In the genomic region with DNA sequence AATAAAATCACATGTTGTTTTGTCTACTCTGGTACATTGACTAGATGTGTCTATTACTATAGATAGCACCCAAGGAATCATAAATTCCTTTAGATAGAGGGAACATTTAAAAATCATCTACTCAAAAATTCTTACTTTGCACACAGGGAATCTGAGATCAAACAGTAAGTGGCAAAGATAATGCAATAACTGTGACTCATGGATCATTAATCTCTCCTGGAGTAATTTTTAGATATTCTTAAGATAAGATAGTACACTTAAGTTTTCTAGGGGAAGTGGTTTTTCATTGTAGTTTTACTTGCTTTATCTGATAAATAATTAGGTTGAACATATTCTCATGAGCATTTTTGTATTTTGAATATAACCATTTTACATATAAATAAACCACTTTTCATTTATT, we compare ENCODE assay signal across 17 cellular contexts.
DNase-seq lines count a peak whose midpoint lies in the region; ATAC-seq and TF ChIP-seq lines count a peak whose summit lies in the region.
"Had no signal": no experiment of that assay in that cellular context is flagged by ENCODE, and none has a peak within 500 bp of the region (broad histone marks: within the 10 kb centered on the region; RNA-seq: fewer than 3 reads in every experiment).

No MANE protein-coding gene starts in this region.

- H3K27me3 Mint-ChIP-seq in activated CD4-positive, alpha-beta memory T cell treated with anti-CD3 and anti-CD28 coated beads, Interleukin-2, amount 10 ng/mL, durations not matched to agents 7 days and 5 days, result no peaks in the 10 kb centered on the region
- H3K27me3 Mint-ChIP-seq: CD4-positive, alpha-beta T cell had no signal

- no peak overlapping the region for H3K27ac ChIP-seq in PC-3 (ENCODE audit: low read length)
- H3K27ac ChIP-seq: BLaER1 treated with 17β-estradiol and CSF1 and Interleukin-3, amounts not matched to agents 10 nM and 100 nM had no signal

- intact Hi-C loops in PC-3 (cut with micrococcal nuclease) (no loop called here), left cardiac atrium (cut with DNase I) (no loop called here)

- H3K4me1 ChIP-seq in PC-3 (ENCODE audit: insufficient read depth, low read length), result no peaks in the 10 kb centered on the region
- H3K4me1 ChIP-seq: BLaER1 treated with 17β-estradiol and CSF1 and Interleukin-3, amounts not matched to agents 10 nM and 100 nM had no signal

- H3K4me3 ChIP-seq in PC-3 (ENCODE audit: low read length), result no peak overlapping the region
- no peak overlapping the region for H3K4me3 ChIP-seq in choroid plexus epithelial cell (ENCODE audit: low read depth, low read length)
- H3K4me3 ChIP-seq: BLaER1 treated with 17β-estradiol and CSF1 and Interleukin-3, amounts not matched to agents 10 nM and 100 nM; GM12878; GM23338 had no signal

- no peaks in the 10 kb centered on the region for H3K36me3 Mint-ChIP-seq in activated CD4-positive, alpha-beta memory T cell treated with anti-CD3 and anti-CD28 coated beads, Interleukin-2, amount 10 ng/mL, durations not matched to agents 7 days and 5 days (ENCODE audit: low read depth)

- TF ChIP-seq CTCF in PC-3 (conservative IDR thresholded peaks at IDR 0.05; ENCODE audit: low read depth, low read length) (no peak), choroid plexus epithelial cell (conservative IDR thresholded peaks at IDR 0.05; ENCODE audit: low read depth, low read length) (no peak)

- no peaks in the 10 kb centered on the region for H3K79me2 ChIP-seq in PC-3 (ENCODE audit: low read length)

- no TSS peak for BruUV-seq in PC-3 (replicated peaks; lab: Mats Ljungman, UMichigan)

- H3K9me2 ChIP-seq in PC-3 (replicated peaks; ENCODE audit: low read length), result no peaks in the 10 kb centered on the region

- H2AFZ ChIP-seq in PC-3 (ENCODE audit: low read length), result no peak overlapping the region
- H2AFZ ChIP-seq: GM23338 had no signal

- H3K27me3 ChIP-seq in PC-3 (ENCODE audit: low read length), result no peaks in the 10 kb centered on the region
- H3K27me3 ChIP-seq: BLaER1 treated with 17β-estradiol and CSF1 and Interleukin-3, amounts not matched to agents 10 nM and 100 nM had no signal

- H3K27ac Mint-ChIP-seq in activated CD4-positive, alpha-beta memory T cell treated with anti-CD3 and anti-CD28 coated beads, Interleukin-2, amount 10 ng/mL, durations not matched to agents 7 days and 5 days, result no peak overlapping the region
- H3K27ac Mint-ChIP-seq: CD4-positive, alpha-beta T cell; GM23338 had no signal

- H3K9me3 ChIP-seq in PC-3 (ENCODE audit: low read length), result no peaks in the 10 kb centered on the region
- H3K9me3 ChIP-seq: BLaER1 treated with 17β-estradiol and CSF1 and Interleukin-3, amounts not matched to agents 10 nM and 100 nM had no signal

- H4K20me1 ChIP-seq in PC-3 (ENCODE audit: low read length), result no peaks in the 10 kb centered on the region
- H4K20me1 ChIP-seq: BLaER1 treated with 17β-estradiol and CSF1 and Interleukin-3, amounts not matched to agents 10 nM and 100 nM had no signal

- H3K4me3 Mint-ChIP-seq in activated CD4-positive, alpha-beta memory T cell treated with anti-CD3 and anti-CD28 coated beads, Interleukin-2, amount 10 ng/mL, durations not matched to agents 7 days and 5 days, result no peak overlapping the region
- H3K4me3 Mint-ChIP-seq: CD4-positive, alpha-beta T cell; GM23338 had no signal

- ATAC-seq in PC-3 (no peak), left cardiac atrium (no peak), esophagus mucosa (no peak)
- ATAC-seq: GM12878, GM23338, HepG2 had no signal

- peak; percentile 3 for DNase-seq in HCEC 1CT
- peak; percentile 8 for DNase-seq in PC-3
- DNase-seq in choroid plexus epithelial cell (ENCODE audit: low read depth), result peak; percentile 50
- DNase-seq in iris pigment epithelial cell (ENCODE audit: low read depth), result peak; percentile 45
- no peak for DNase-seq in left cardiac atrium
- no peak for DNase-seq in activated CD4-positive, alpha-beta memory T cell treated with anti-CD3 and anti-CD28 coated beads, Interleukin-2, amount 10 ng/mL, durations not matched to agents 7 days and 5 days
- DNase-seq in stimulated activated CD4-positive, alpha-beta T cell treated with anti-CD3 and anti-CD28 coated beads, Interleukin-15, amount 100 ng/mL, for 24 hours, result no peak
- DNase-seq: ACHN; Calu3; CD4-positive, alpha-beta T cell; DMS 273 treated with DMSO at 0.1 percent for 48 hours; H7 had no signal

- POLR2A ChIA-PET in PC-3 (lab: Charles Lee; ENCODE audit: unreplicated experiment), result no interaction called here
- POLR2A ChIA-PET in activated CD4-positive, alpha-beta memory T cell treated with anti-CD3 and anti-CD28 coated beads, Interleukin-2, amount 10 ng/mL, durations not matched to agents 7 days and 5 days (lab: Charles Lee), result no interaction called here

- no peak overlapping the region for H3K4me2 ChIP-seq in PC-3 (ENCODE audit: low read length)
- H3K4me2 ChIP-seq: BLaER1 treated with 17β-estradiol and CSF1 and Interleukin-3, amounts not matched to agents 10 nM and 100 nM; GM23338 had no signal

- no peak overlapping the region for H3K9ac ChIP-seq in PC-3 (ENCODE audit: low read length)
- H3K9ac ChIP-seq: BLaER1 treated with 17β-estradiol and CSF1 and Interleukin-3, amounts not matched to agents 10 nM and 100 nM had no signal

- H3F3A ChIP-seq in PC-3 (ENCODE audit: low read length, unreplicated experiment), result no peaks in the 10 kb centered on the region

- no peaks in the 10 kb centered on the region for H3K36me3 ChIP-seq in PC-3 (ENCODE audit: low read depth, low read length)
- H3K36me3 ChIP-seq: BLaER1 treated with 17β-estradiol and CSF1 and Interleukin-3, amounts not matched to agents 10 nM and 100 nM had no signal

- no peaks in the 10 kb centered on the region for H3K4me1 Mint-ChIP-seq in activated CD4-positive, alpha-beta memory T cell treated with anti-CD3 and anti-CD28 coated beads, Interleukin-2, amount 10 ng/mL, durations not matched to agents 7 days and 5 days
- H3K4me1 Mint-ChIP-seq: GM23338 had no signal

- CTCF ChIA-PET in PC-3 (lab: Charles Lee), result no interaction called here
- CTCF ChIA-PET in activated CD4-positive, alpha-beta memory T cell treated with anti-CD3 and anti-CD28 coated beads, Interleukin-2, amount 10 ng/mL, durations not matched to agents 7 days and 5 days (lab: Charles Lee), result no interaction called here

- peaks cover 7% of the 10 kb centered on the region for H3K9me3 Mint-ChIP-seq in activated CD4-positive, alpha-beta memory T cell treated with anti-CD3 and anti-CD28 coated beads, Interleukin-2, amount 10 ng/mL, durations not matched to agents 7 days and 5 days

Comparison
In these comparisons a context has a peak if more than half of its experiments do, and no peak if none do; other contexts are left out.
1. DNase-seq: peak in HCEC 1CT (single experiment), PC-3 (single experiment), choroid plexus epithelial cell (single experiment) and iris pigment epithelial cell (single experiment); none in left cardiac atrium (single experiment), activated CD4-positive, alpha-beta memory T cell treated with anti-CD3 and anti-CD28 coated beads, Interleukin-2, amount 10 ng/mL, durations not matched to agents 7 days and 5 days (single experiment) and stimulated activated CD4-positive, alpha-beta T cell treated with anti-CD3 and anti-CD28 coated beads, Interleukin-15, amount 100 ng/mL, for 24 hours (single experiment).